ENCODE assay signal across 2 cellular contexts in the genomic region with DNA sequence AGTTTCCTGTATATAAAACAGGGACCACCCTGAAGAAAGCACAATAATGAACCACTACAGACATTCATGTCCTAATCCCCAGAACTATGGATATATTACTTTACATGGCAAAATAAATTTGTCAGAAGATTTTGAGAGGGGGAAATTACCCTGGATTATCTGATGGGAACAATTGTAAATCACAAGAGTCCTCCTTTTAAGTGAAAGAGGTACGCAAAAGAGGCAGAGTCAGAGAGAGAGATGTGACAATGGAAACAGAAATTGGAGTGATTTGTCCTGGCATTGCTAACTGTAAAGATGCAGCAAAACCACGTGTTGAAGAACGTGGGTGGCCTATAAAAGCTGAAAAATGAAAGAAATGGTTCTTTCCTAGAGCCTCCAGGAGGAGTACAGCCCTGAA.
TF ChIP-seq lines count a peak whose summit lies in the region.

No MANE protein-coding gene starts in this region.

TF ChIP-seq in GM23338, 12 proteins besides CTCF, POLR2A, EP300 and RAD21 (continues in another document):
- no peak for TF ChIP-seq REST (IDR thresholded peaks at IDR 0.05; ENCODE audit: unreplicated experiment)
- TF ChIP-seq, protein P1, sequence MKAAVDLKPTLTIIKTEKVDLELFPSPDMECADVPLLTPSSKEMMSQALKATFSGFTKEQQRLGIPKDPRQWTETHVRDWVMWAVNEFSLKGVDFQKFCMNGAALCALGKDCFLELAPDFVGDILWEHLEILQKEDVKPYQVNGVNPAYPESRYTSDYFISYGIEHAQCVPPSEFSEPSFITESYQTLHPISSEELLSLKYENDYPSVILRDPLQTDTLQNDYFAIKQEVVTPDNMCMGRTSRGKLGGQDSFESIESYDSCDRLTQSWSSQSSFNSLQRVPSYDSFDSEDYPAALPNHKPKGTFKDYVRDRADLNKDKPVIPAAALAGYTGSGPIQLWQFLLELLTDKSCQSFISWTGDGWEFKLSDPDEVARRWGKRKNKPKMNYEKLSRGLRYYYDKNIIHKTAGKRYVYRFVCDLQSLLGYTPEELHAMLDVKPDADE (IDR thresholded peaks at IDR 0.05): no peak
- no peak for TF ChIP-seq CREB1 (CRISPR knock-in tag; IDR thresholded peaks at IDR 0.05; ENCODE audit: low read depth)
- no peak for TF ChIP-seq JUNB (IDR thresholded peaks at IDR 0.05; ENCODE audit: unreplicated experiment)
- TF ChIP-seq ZNF331 (CRISPR knock-in tag; IDR thresholded peaks at IDR 0.05; ENCODE audit: low read depth): no peak
- TF ChIP-seq NANOG (IDR thresholded peaks at IDR 0.05; ENCODE audit: borderline replicate concordance): no peak
- TF ChIP-seq POLR2AphosphoS5 (IDR thresholded peaks at IDR 0.05; ENCODE audit: low read depth): no peak
- TF ChIP-seq ZNF114 (CRISPR knock-in tag; IDR thresholded peaks at IDR 0.05): no peak
- TF ChIP-seq, protein P2, sequence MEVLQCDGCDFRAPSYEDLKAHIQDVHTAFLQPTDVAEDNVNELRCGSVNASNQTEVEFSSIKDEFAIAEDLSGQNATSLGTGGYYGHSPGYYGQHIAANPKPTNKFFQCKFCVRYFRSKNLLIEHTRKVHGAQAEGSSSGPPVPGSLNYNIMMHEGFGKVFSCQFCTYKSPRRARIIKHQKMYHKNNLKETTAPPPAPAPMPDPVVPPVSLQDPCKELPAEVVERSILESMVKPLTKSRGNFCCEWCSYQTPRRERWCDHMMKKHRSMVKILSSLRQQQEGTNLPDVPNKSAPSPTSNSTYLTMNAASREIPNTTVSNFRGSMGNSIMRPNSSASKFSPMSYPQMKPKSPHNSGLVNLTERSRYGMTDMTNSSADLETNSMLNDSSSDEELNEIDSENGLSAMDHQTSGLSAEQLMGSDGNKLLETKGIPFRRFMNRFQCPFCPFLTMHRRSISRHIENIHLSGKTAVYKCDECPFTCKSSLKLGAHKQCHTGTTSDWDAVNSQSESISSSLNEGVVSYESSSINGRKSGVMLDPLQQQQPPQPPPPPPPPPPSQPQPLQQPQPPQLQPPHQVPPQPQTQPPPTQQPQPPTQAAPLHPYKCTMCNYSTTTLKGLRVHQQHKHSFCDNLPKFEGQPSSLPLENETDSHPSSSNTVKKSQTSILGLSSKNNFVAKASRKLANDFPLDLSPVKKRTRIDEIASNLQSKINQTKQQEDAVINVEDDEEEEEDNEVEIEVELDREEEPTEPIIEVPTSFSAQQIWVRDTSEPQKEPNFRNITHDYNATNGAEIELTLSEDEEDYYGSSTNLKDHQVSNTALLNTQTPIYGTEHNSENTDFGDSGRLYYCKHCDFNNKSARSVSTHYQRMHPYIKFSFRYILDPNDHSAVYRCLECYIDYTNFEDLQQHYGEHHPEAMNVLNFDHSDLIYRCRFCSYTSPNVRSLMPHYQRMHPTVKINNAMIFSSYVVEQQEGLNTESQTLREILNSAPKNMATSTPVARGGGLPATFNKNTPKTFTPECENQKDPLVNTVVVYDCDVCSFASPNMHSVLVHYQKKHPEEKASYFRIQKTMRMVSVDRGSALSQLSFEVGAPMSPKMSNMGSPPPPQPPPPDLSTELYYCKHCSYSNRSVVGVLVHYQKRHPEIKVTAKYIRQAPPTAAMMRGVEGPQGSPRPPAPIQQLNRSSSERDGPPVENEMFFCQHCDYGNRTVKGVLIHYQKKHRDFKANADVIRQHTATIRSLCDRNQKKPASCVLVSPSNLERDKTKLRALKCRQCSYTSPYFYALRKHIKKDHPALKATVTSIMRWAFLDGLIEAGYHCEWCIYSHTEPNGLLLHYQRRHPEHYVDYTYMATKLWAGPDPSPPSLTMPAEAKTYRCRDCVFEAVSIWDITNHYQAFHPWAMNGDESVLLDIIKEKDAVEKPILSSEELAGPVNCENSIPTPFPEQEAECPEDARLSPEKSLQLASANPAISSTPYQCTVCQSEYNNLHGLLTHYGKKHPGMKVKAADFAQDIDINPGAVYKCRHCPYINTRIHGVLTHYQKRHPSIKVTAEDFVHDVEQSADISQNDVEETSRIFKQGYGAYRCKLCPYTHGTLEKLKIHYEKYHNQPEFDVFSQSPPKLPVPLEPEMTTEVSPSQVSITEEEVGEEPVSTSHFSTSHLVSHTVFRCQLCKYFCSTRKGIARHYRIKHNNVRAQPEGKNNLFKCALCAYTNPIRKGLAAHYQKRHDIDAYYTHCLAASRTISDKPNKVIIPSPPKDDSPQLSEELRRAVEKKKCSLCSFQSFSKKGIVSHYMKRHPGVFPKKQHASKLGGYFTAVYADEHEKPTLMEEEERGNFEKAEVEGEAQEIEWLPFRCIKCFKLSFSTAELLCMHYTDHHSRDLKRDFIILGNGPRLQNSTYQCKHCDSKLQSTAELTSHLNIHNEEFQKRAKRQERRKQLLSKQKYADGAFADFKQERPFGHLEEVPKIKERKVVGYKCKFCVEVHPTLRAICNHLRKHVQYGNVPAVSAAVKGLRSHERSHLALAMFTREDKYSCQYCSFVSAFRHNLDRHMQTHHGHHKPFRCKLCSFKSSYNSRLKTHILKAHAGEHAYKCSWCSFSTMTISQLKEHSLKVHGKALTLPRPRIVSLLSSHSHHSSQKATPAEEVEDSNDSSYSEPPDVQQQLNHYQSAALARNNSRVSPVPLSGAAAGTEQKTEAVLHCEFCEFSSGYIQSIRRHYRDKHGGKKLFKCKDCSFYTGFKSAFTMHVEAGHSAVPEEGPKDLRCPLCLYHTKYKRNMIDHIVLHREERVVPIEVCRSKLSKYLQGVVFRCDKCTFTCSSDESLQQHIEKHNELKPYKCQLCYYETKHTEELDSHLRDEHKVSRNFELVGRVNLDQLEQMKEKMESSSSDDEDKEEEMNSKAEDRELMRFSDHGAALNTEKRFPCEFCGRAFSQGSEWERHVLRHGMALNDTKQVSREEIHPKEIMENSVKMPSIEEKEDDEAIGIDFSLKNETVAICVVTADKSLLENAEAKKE (CRISPR knock-in tag; IDR thresholded peaks at IDR 0.05): no peak
- no peak for TF ChIP-seq EZH2 (IDR thresholded peaks at IDR 0.05; ENCODE audit: low read depth, unreplicated experiment)

TF ChIP-seq in endothelial cell of umbilical vein, 7 proteins besides CTCF, POLR2A, EP300 and RAD21:
- TF ChIP-seq JUN (IDR thresholded peaks at IDR 0.05; ENCODE audit: borderline replicate concordance, insufficient read depth, insufficient read length, low read depth): no peak
- no peak for TF ChIP-seq MYC (IDR thresholded peaks at IDR 0.05; ENCODE audit: low read depth, low read length)
- TF ChIP-seq POLR2AphosphoS5 (IDR thresholded peaks at IDR 0.05; ENCODE audit: insufficient read depth, low read depth, low read length): no peak
- TF ChIP-seq, protein P3, sequence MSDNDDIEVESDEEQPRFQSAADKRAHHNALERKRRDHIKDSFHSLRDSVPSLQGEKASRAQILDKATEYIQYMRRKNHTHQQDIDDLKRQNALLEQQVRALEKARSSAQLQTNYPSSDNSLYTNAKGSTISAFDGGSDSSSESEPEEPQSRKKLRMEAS (IDR thresholded peaks at IDR 0.05; ENCODE audit: insufficient read depth, insufficient read length): no peak
- TF ChIP-seq FOS (IDR thresholded peaks at IDR 0.05; ENCODE audit: borderline replicate concordance, insufficient read depth, low read length): no peak
- TF ChIP-seq GATA2 (IDR thresholded peaks at IDR 0.05; ENCODE audit: insufficient read depth, insufficient read length, low read depth, low read length): no peak
- no peak for TF ChIP-seq EZH2 (IDR thresholded peaks at IDR 0.05; ENCODE audit: borderline replicate concordance, low read depth, low read length, severe bottlenecking)
